Comparison of ENCODE assay signal across 8 cellular contexts in the genomic region with DNA sequence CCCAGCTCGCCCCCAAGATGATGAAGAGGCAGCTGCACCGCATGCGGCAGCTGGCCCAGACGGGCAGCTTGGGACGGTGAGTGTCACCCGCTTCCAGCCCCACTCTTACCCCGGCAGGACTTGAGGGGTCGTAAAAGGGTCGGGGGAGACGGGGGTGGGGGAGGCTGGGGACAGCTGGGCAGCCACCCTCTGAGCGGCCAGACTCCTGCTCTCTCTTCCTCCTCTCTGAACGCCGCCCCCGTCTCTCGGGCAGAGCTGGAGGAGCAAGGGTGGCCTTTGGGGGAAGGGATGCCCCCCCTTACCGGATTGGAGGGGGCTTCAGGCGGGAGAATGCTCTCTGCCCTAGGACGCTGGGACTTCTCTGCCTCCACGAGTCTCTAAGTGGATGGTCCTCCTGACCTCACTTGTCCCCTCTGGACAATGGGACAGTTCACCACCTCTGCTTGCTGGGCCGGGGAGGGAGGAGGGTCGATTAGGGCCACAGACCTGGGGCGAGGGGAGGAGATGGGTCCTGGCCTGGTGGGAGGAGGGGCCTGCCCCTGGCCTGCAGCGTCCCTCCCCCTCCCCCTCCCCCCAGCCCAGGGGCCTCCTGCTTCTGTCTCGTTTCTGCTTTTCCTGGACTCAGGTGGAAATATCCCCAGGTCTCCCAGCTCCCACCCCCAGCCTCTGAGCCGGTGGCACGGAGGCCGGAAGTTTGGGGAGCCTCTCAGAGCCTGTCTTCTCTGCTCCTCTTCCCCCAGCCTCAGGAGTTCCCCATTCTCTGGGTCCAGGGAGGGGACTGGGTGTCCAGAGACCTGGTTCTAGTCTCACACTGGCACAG.
A peak's percentile ranks its signal among the peaks of the same experiment; 100 is the strongest.
DNase-seq lines count a peak whose midpoint lies in the region; ATAC-seq and TF ChIP-seq lines count a peak whose summit lies in the region.

No MANE protein-coding gene starts in this region.

- H3K9ac ChIP-seq in mucosa of rectum (ENCODE audit: low read depth in 1 of 2, low read length in 2 of 2): peak overlapping the region; percentile 83 to 87

- peaks cover 65 to 72% of the 10 kb centered on the region in 2 donors for H3K4me1 ChIP-seq in mucosa of rectum (ENCODE audit: control insufficient read depth in 2 of 2, insufficient read depth in 2 of 2, low read length in 2 of 2)

- DNase-seq in GM10266 (ENCODE audit: extremely low spot score) (peak; percentile 67), NOMO-1 (lab: John Stamatoyannopoulos, UW; ENCODE audit: unreplicated experiment in 2 of 2) (peak; percentile 29 to 31), choroid plexus epithelial cell (ENCODE audit: low read depth) (no peak), Ammon's horn (ENCODE audit: low spot score) (no peak), erythroblast (lab: John Stamatoyannopoulos, UW) (no peak), GOT3 (lab: John Stamatoyannopoulos, UW) (no peak)

- no peak for TF ChIP-seq POLR2A in erythroblast (IDR thresholded peaks at IDR 0.05; ENCODE audit: low read length)

- ATAC-seq in HG02623 (IDR thresholded peaks at IDR 0.05; ENCODE audit: unreplicated experiment): no peak

- no peaks in the 10 kb centered on the region for H3K27me3 ChIP-seq in mucosa of rectum (ENCODE audit: control insufficient read depth in 2 of 2, insufficient read depth in 2 of 2, low read length in 2 of 2)

- TF ChIP-seq CTCF in GM10266 (IDR thresholded peaks at IDR 0.05; ENCODE audit: control insufficient read depth, insufficient read depth, low read depth, missing control alignments) (no peak), choroid plexus epithelial cell (conservative IDR thresholded peaks at IDR 0.05; ENCODE audit: low read depth, low read length) (no peak)

- no peaks in the 10 kb centered on the region for H3K9me3 ChIP-seq in mucosa of rectum (ENCODE audit: control insufficient read depth in 2 of 2, low read length in 2 of 2)

- peak overlapping the region; percentile 91 to 94 for H3K27ac ChIP-seq in mucosa of rectum (ENCODE audit: low read depth in 2 of 2, low read length in 2 of 2)

- H3K36me3 ChIP-seq in mucosa of rectum (ENCODE audit: control insufficient read depth in 2 of 2, insufficient read depth in 2 of 2, low read length in 2 of 2): peaks cover 14 to 23% of the 10 kb centered on the region in 2 donors

- H3K4me3 ChIP-seq in choroid plexus epithelial cell (ENCODE audit: low read depth, low read length) (peak overlapping the region; percentile 76), mucosa of rectum (ENCODE audit: low read length in 2 of 2) (peak overlapping the region; percentile 79 to 88)

Comparison
In these comparisons a context has a peak if more than half of its experiments do, and no peak if none do; other contexts are left out.
1. DNase-seq: peak in GM10266 (single experiment) and NOMO-1 (2 of 2); none in choroid plexus epithelial cell (single experiment), Ammon's horn (single experiment), erythroblast (0 of 2) and GOT3 (single experiment).